Comparison of ENCODE assay signal across 8 cellular contexts in the genomic region with DNA sequence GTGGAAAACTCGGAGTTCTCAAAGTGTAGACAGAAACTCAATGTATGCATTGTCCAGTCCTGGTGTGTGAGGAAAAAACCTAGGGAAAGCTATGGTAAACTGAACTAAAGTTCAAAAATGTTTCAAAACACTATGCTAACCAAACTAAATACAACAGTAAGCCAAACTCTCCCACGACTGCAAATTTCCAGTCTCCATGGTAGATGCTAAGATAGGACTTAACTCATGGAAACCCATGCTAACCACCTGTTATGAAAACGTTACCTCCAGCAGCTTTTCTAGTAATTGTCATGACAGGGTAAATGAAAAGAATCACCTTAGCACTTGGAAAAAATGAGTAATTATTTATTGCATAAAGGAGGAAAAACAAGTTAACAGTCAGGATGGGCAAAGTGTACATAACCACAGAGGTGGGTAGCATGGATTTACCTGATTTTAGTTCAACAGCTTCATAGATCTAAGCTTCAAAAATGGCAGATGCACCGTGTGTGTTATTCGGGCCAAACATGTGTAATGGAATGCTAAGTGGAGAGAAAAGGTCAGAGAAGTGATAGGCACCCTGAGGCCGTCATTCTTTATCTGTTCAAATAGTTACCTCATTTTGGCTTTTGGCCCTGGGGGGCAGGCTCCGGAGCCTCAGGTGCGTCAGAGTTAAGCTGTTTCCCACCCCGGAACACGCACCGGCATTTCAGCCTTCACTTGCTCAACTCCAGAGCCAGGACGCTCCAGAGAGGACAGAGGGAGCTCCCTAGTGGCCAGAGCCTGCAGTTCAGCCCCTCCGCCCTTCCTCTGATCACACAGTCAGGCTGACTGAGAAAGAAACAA.
A peak's percentile ranks its signal among the peaks of the same experiment; 100 is the strongest.
DNase-seq lines count a peak whose midpoint lies in the region; ATAC-seq and TF ChIP-seq lines count a peak whose summit lies in the region.

No MANE protein-coding gene starts in this region.

- peak; percentile 99 for ATAC-seq in GM19468 (IDR thresholded peaks at IDR 0.05; ENCODE audit: extremely low read depth, unreplicated experiment)

- H3K27me3 ChIP-seq in NT2/D1 (ENCODE audit: insufficient read depth, insufficient read length) (no peaks in the 10 kb centered on the region), mucosa of stomach (ENCODE audit: control insufficient read depth, insufficient read depth, low read length) (no peaks in the 10 kb centered on the region)

- H3K4me3 ChIP-seq in NT2/D1 (ENCODE audit: insufficient read length, low read depth) (no peak overlapping the region), epithelial cell of esophagus (ENCODE audit: low read length) (peak overlapping the region; percentile 39), mucosa of stomach (ENCODE audit: low read length) (peak overlapping the region; percentile 23)

- H3K9ac ChIP-seq in NT2/D1 (ENCODE audit: insufficient read length, low read depth) (no peak overlapping the region), mucosa of stomach (ENCODE audit: low read length) (no peak overlapping the region)

- peak; percentile 97 for TF ChIP-seq CTCF in epithelial cell of esophagus (IDR thresholded peaks at IDR 0.05; ENCODE audit: insufficient read depth, low read depth, low read length, missing control alignments)

- H3K36me3 ChIP-seq in NT2/D1 (ENCODE audit: insufficient read depth, insufficient read length, low read length) (no peaks in the 10 kb centered on the region), mucosa of stomach (ENCODE audit: control insufficient read depth, insufficient read depth, low read length) (no peaks in the 10 kb centered on the region)

- DNase-seq in COLO668 (lab: John Stamatoyannopoulos, UW; ENCODE audit: unreplicated experiment) = peak; percentile 61
- peak; percentile 87 for DNase-seq in HK-2 (ENCODE audit: unreplicated experiment)
- DNase-seq in NT2/D1 (ENCODE audit: low read depth, low spot score) = peak; percentile 89
- DNase-seq in activated CD8-positive, alpha-beta memory T cell treated with anti-CD3 and anti-CD28 coated beads, Interleukin-2, amount 50 U/mL, for 24 hours (ENCODE audit: extremely low read depth) = peak; percentile 51
- DNase-seq in epithelial cell of esophagus (ENCODE audit: low read depth) = peak; percentile 87
- DNase-seq in stimulated activated CD8-positive, alpha-beta memory T cell treated with anti-CD3 and anti-CD28 coated beads, Interleukin-4, amount 100 ng/mL, for 4 hours (ENCODE audit: low read depth in 2 of 2, low spot score in 1 of 2) = peak; percentile 56 to 61

- H3K4me1 ChIP-seq in NT2/D1 (ENCODE audit: insufficient read depth, insufficient read length) = no peaks in the 10 kb centered on the region
- H3K4me1 ChIP-seq in mucosa of stomach (ENCODE audit: control insufficient read depth, insufficient read depth, low read length) = no peaks in the 10 kb centered on the region

- H3K9me3 ChIP-seq in NT2/D1 (ENCODE audit: insufficient read depth, low read length) = no peaks in the 10 kb centered on the region
- no peaks in the 10 kb centered on the region for H3K9me3 ChIP-seq in mucosa of stomach (ENCODE audit: control insufficient read depth, low read length)
